30 cellular contexts compared by ENCODE assay signal in the genomic region with DNA sequence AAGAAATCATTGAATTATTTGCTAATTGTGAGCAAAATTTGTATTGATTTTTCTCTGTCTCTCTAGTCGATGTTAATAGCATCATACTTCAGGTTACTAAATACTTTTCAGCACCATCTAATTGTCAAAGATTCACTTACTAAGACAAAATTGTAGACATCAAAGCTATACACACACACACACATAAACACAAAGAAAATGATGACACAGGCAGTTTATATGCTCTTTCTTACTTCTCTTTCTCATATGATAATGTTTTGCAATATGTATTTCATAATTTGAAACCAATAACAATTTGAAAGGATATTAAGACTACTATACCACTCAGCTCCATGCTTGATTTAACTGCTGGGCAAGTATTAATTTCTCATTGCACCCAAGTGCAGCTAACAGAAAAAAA.
"Had no signal": no experiment of that assay in that cellular context is flagged by ENCODE, and none has a peak within 500 bp of the region (broad histone marks: within the 10 kb centered on the region; RNA-seq: fewer than 3 reads in every experiment).

No MANE protein-coding gene starts in this region.

- H3K27ac ChIP-seq: ascending aorta, coronary artery, dorsolateral prefrontal cortex, VCaP had no signal

- H3K4me3 ChIP-seq: ascending aorta, coronary artery, dorsolateral prefrontal cortex had no signal

- FAIRE-seq: bronchial epithelial cell, frontal cortex had no signal

- H3K27ac Mint-ChIP-seq: activated CD4-positive, alpha-beta memory T cell treated with anti-CD3 and anti-CD28 coated beads, Interleukin-2, amount 10 ng/mL, durations not matched to agents 7 days and 5 days; activated CD4-positive, alpha-beta T cell treated with anti-CD3 and anti-CD28 coated beads, Interleukin-2, amount 10 ng/mL, durations not matched to agents 7 days and 5 days; activated naive CD4-positive, alpha-beta T cell treated with anti-CD3 and anti-CD28 coated beads, Interleukin-2, amount 10 ng/mL, durations not matched to agents 7 days and 5 days; activated naive CD4-positive, alpha-beta T cell treated with anti-CD3 and anti-CD28 coated beads, Interleukin-2, amount 50 U/mL, for 72 hours; activated naive CD8-positive, alpha-beta T cell treated with anti-CD3 and anti-CD28 coated beads, Interleukin-2, amount 10 ng/mL, durations not matched to agents 7 days and 5 days; activated T-cell treated with anti-CD3 and anti-CD28 coated beads, Interleukin-2, amount 50 U/mL, for 24 hours; activated T-cell treated with anti-CD3 and anti-CD28 coated beads, Interleukin-2, amount 50 U/mL, for 72 hours; brain; dendritic cell treated with granulocyte-macrophage colony-stimulating factor and Interleukin-4, amounts not matched to agents 40 ng/mL and 50 ng/mL, for 4 days; endodermal cell; WTC11 had no signal

- H3K36me3 Mint-ChIP-seq: activated naive CD4-positive, alpha-beta T cell treated with anti-CD3 and anti-CD28 coated beads, Interleukin-2, amount 10 ng/mL, durations not matched to agents 7 days and 5 days; activated naive CD4-positive, alpha-beta T cell treated with anti-CD3 and anti-CD28 coated beads, Interleukin-2, amount 50 U/mL, for 72 hours; activated naive CD8-positive, alpha-beta T cell treated with anti-CD3 and anti-CD28 coated beads, Interleukin-2, amount 10 ng/mL, durations not matched to agents 7 days and 5 days; brain; WTC11 had no signal

- H3K9me3 ChIP-seq: ascending aorta had no signal

- H3K9me3 Mint-ChIP-seq: activated CD4-positive, alpha-beta T cell treated with anti-CD3 and anti-CD28 coated beads, Interleukin-2, amount 10 ng/mL, durations not matched to agents 7 days and 5 days; brain; dendritic cell treated with granulocyte-macrophage colony-stimulating factor and Interleukin-4, amounts not matched to agents 40 ng/mL and 50 ng/mL, for 4 days; endodermal cell; WTC11 had no signal

- H3K27me3 ChIP-seq: ascending aorta, dorsolateral prefrontal cortex had no signal

- H3K4me1 Mint-ChIP-seq: activated CD4-positive, alpha-beta memory T cell treated with anti-CD3 and anti-CD28 coated beads, Interleukin-2, amount 10 ng/mL, durations not matched to agents 7 days and 5 days; activated CD4-positive, alpha-beta T cell treated with anti-CD3 and anti-CD28 coated beads, Interleukin-2, amount 10 ng/mL, durations not matched to agents 7 days and 5 days; activated naive CD4-positive, alpha-beta T cell treated with anti-CD3 and anti-CD28 coated beads, Interleukin-2, amount 10 ng/mL, durations not matched to agents 7 days and 5 days; activated naive CD8-positive, alpha-beta T cell treated with anti-CD3 and anti-CD28 coated beads, Interleukin-2, amount 10 ng/mL, durations not matched to agents 7 days and 5 days; central memory CD8-positive, alpha-beta T cell; endodermal cell had no signal

- H3K36me3 ChIP-seq: ascending aorta had no signal

- H3K4me1 ChIP-seq: ascending aorta had no signal

- H3K27me3 Mint-ChIP-seq: activated CD4-positive, alpha-beta memory T cell treated with anti-CD3 and anti-CD28 coated beads, Interleukin-2, amount 10 ng/mL, durations not matched to agents 7 days and 5 days; activated CD4-positive, alpha-beta T cell treated with anti-CD3 and anti-CD28 coated beads, Interleukin-2, amount 10 ng/mL, durations not matched to agents 7 days and 5 days; activated naive CD4-positive, alpha-beta T cell treated with anti-CD3 and anti-CD28 coated beads, Interleukin-2, amount 10 ng/mL, durations not matched to agents 7 days and 5 days; activated naive CD8-positive, alpha-beta T cell treated with anti-CD3 and anti-CD28 coated beads, Interleukin-2, amount 10 ng/mL, durations not matched to agents 7 days and 5 days; activated T-cell treated with anti-CD3 and anti-CD28 coated beads, Interleukin-2, amount 50 U/mL, for 24 hours; brain; central memory CD8-positive, alpha-beta T cell; dendritic cell treated with granulocyte-macrophage colony-stimulating factor and Interleukin-4, amounts not matched to agents 40 ng/mL and 50 ng/mL, for 4 days had no signal

- ATAC-seq: activated naive CD4-positive, alpha-beta T cell treated with anti-CD3 and anti-CD28 coated beads, Interleukin-2, amount 50 U/mL, for 72 hours; activated T-cell treated with anti-CD3 and anti-CD28 coated beads, Interleukin-2, amount 50 U/mL, for 72 hours; esophagus mucosa; WTC11 had no signal

- H3K4me3 Mint-ChIP-seq: activated CD4-positive, alpha-beta memory T cell treated with anti-CD3 and anti-CD28 coated beads, Interleukin-2, amount 10 ng/mL, durations not matched to agents 7 days and 5 days; activated CD4-positive, alpha-beta T cell treated with anti-CD3 and anti-CD28 coated beads, Interleukin-2, amount 10 ng/mL, durations not matched to agents 7 days and 5 days; activated naive CD4-positive, alpha-beta T cell treated with anti-CD3 and anti-CD28 coated beads, Interleukin-2, amount 10 ng/mL, durations not matched to agents 7 days and 5 days; activated naive CD8-positive, alpha-beta T cell treated with anti-CD3 and anti-CD28 coated beads, Interleukin-2, amount 10 ng/mL, durations not matched to agents 7 days and 5 days; activated T-cell treated with anti-CD3 and anti-CD28 coated beads, Interleukin-2, amount 50 U/mL, for 24 hours; activated T-cell treated with anti-CD3 and anti-CD28 coated beads, Interleukin-2, amount 50 U/mL, for 72 hours; brain; central memory CD8-positive, alpha-beta T cell; dendritic cell treated with granulocyte-macrophage colony-stimulating factor and Interleukin-4, amounts not matched to agents 40 ng/mL and 50 ng/mL, for 4 days; endodermal cell; WTC11 had no signal

- DNase-seq: activated CD4-positive, alpha-beta memory T cell treated with anti-CD3 and anti-CD28 coated beads, Interleukin-2, amount 10 ng/mL, durations not matched to agents 7 days and 5 days; activated CD4-positive, alpha-beta T cell treated with anti-CD3 and anti-CD28 coated beads for 1 hour; activated CD4-positive, alpha-beta T cell treated with anti-CD3 and anti-CD28 coated beads for 4 hours; activated CD4-positive, alpha-beta T cell treated with anti-CD3 and anti-CD28 coated beads, Interleukin-2, amount 10 ng/mL, durations not matched to agents 7 days and 5 days; activated CD4-positive, alpha-beta T cell treated with anti-CD3 and anti-CD28 coated beads, Interleukin-2, amount 50 U/mL, for 4 hours; activated CD8-positive, alpha-beta memory T cell treated with anti-CD3 and anti-CD28 coated beads, Interleukin-2, amount 50 U/mL, for 48 hours; activated gamma-delta T cell; activated naive CD4-positive, alpha-beta T cell; activated naive CD4-positive, alpha-beta T cell treated with anti-CD3 and anti-CD28 coated beads, Interleukin-2, amount 10 ng/mL, durations not matched to agents 7 days and 5 days; activated naive CD8-positive, alpha-beta T cell treated with anti-CD3 and anti-CD28 coated beads, Interleukin-2, amount 10 ng/mL, durations not matched to agents 7 days and 5 days; activated T-cell treated with anti-CD3 and anti-CD28 coated beads for 4 hours; activated T-cell treated with anti-CD3 and anti-CD28 coated beads, Interleukin-2, amount 50 U/mL, for 24 hours; activated T-cell treated with anti-CD3 and anti-CD28 coated beads, Interleukin-2, amount 50 U/mL, for 72 hours; dorsolateral prefrontal cortex; effector memory CD4-positive, alpha-beta T cell; endodermal cell; foreskin fibroblast; head of caudate nucleus; T-helper 2 cell had no signal
